ENCODE assay signal across 1 cellular context in the genomic region with DNA sequence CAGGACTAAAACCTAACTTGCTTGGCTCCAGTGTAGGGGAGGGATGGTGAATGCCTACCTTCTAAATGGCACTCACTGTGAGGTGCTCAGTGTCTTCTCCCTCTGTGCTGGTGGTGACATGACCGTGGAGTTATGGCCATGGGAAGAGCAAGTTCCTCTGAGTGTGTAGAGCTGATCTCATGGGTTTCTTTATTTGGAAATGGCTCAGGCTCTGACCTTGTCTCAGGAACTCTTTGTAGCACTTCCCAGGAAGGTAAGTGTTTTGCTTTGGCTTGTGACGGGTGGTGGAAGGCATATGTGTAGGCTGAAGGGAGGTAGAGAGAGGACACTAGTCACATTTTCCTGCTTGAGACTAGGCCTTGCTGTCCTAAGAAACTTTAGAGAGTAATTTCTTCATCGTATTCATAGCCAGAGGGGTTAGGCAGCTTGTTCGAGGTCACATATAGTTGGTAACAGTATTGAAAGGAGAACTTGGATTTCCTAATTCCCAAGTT.
TF ChIP-seq lines count a peak whose summit lies in the region.

No MANE protein-coding gene starts in this region.

TF ChIP-seq in SK-N-SH, 30 proteins besides CTCF, POLR2A, EP300 and RAD21 (continued from another document):
- TF ChIP-seq RCOR1 (IDR thresholded peaks at IDR 0.05; ENCODE audit: low read length): no peak
TF ChIP-seq in SK-N-SH: peak in this region for 0.
